8 cellular contexts compared by ENCODE assay signal in genomic region chr9:92534199-92535159, GRCh38. TPM values are rescaled to one million over a fixed set of nuclear protein-coding genes. Genes with fewer than 3 reads are reported as not detected.
DNase-seq lines count a peak whose midpoint lies in the region; ATAC-seq and TF ChIP-seq lines count a peak whose summit lies in the region.
"Had no signal": no experiment of that assay in that cellular context is flagged by ENCODE, and none has a peak within 500 bp of the region (broad histone marks: within the 10 kb centered on the region; RNA-seq: fewer than 3 reads in every experiment).

No MANE protein-coding gene starts in this region.

- TF ChIP-seq EP300 in suprapubic skin (IDR thresholded peaks at IDR 0.05): no peak

- WGBS in suprapubic skin: 72% methylated on average over 4 of the region's 4 CpGs

- no peak for TF ChIP-seq CTCF in suprapubic skin (IDR thresholded peaks at IDR 0.05)

- no peaks in the 10 kb centered on the region for H3K36me3 ChIP-seq in suprapubic skin

- ATAC-seq in GM21529 (IDR thresholded peaks at IDR 0.05; ENCODE audit: unreplicated experiment) (peak; percentile 66), GM19452 (IDR thresholded peaks at IDR 0.05; ENCODE audit: unreplicated experiment) (no peak)
- ATAC-seq: activated CD4-positive, alpha-beta T cell treated with anti-CD3 and anti-CD28 coated beads for 36 hours had no signal

- H3K4me3 ChIP-seq in suprapubic skin: peak overlapping the region; percentile 34

- peaks cover 4% of the 10 kb centered on the region for H3K9me3 ChIP-seq in suprapubic skin

- H3K27me3 ChIP-seq in suprapubic skin: no peaks in the 10 kb centered on the region

- peaks cover 27% of the 10 kb centered on the region for H3K4me1 ChIP-seq in suprapubic skin

- no peak for TF ChIP-seq POLR2A in suprapubic skin (IDR thresholded peaks at IDR 0.05)

- no peak overlapping the region for H3K27ac ChIP-seq in suprapubic skin

- DNase-seq in NOMO-1 treated with DMSO at 0.1 percent for 48 hours (lab: John Stamatoyannopoulos, UW; ENCODE audit: unreplicated experiment): peak; percentile 50
- DNase-seq in glomerular visceral epithelial cell (ENCODE audit: extremely low spot score): peak; percentile 6
- DNase-seq in suprapubic skin (ENCODE audit: low spot score in 2 of 2): no peak
- DNase-seq in NCI-H774 (lab: John Stamatoyannopoulos, UW): no peak
- no peak for DNase-seq in HuH-7 (ENCODE audit: low spot score)
- DNase-seq: activated CD4-positive, alpha-beta T cell treated with anti-CD3 and anti-CD28 coated beads for 36 hours had no signal

RNA-seq across cellular contexts. Expression of gene ECM2, which starts 1.3 kb away (rescaled TPM):
- 1 to 10 TPM; 3.1 to 6.1 (median 4.3) TPM for total RNA-seq in suprapubic skin
- total RNA-seq: activated CD4-positive, alpha-beta T cell treated with anti-CD3 and anti-CD28 coated beads for 36 hours had no signal

RNA-seq across cellular contexts. Expression of gene ASPN, which starts 52.2 kb away (rescaled TPM):
- 10 to 100 TPM in 1 of 4 donors, 1 to 10 TPM in 3; 2.8 to 13.3 (median 5.3) TPM for total RNA-seq in suprapubic skin
- total RNA-seq: activated CD4-positive, alpha-beta T cell treated with anti-CD3 and anti-CD28 coated beads for 36 hours had no signal

Comparison
In these comparisons a context has a peak if more than half of its experiments do, and no peak if none do; other contexts are left out.
1. DNase-seq: peak in NOMO-1 treated with DMSO at 0.1 percent for 48 hours (single experiment) and glomerular visceral epithelial cell (single experiment); none in suprapubic skin (0 of 2), NCI-H774 (single experiment) and HuH-7 (single experiment).